Comparison of ENCODE assay signal across 15 cellular contexts in genomic region chr18:74289946-74290478, GRCh38. TPM values are rescaled to one million over a fixed set of nuclear protein-coding genes. Genes with fewer than 3 reads are reported as not detected.
DNase-seq lines count a peak whose midpoint lies in the region; ATAC-seq and TF ChIP-seq lines count a peak whose summit lies in the region.
"Had no signal": no experiment of that assay in that cellular context is flagged by ENCODE, and none has a peak within 500 bp of the region (broad histone marks: within the 10 kb centered on the region; RNA-seq: fewer than 3 reads in every experiment).

No MANE protein-coding gene starts in this region.

- peak overlapping the region in 5 of 8 donors; percentile 92 to 99 (median 97) for H3K4me3 ChIP-seq in spleen

- TF ChIP-seq POLR2A in spleen (IDR thresholded peaks at IDR 0.05), result no peak

- H3K27me3 Mint-ChIP-seq in activated CD4-positive, alpha-beta T cell treated with anti-CD3 and anti-CD28 coated beads for 36 hours, result no peaks in the 10 kb centered on the region
- H3K27me3 Mint-ChIP-seq in activated CD4-positive, alpha-beta memory T cell treated with anti-CD3 and anti-CD28 coated beads for 36 hours, result no peaks in the 10 kb centered on the region
- peaks cover 4 to 6% (median 5%) of the 10 kb centered on the region in 3 donors for H3K27me3 Mint-ChIP-seq in immature natural killer cell (ENCODE audit: low read depth in 3 of 3)

- no peak for TF ChIP-seq CTCF in spleen (IDR thresholded peaks at IDR 0.05 in 8 of 11, conservative IDR thresholded peaks at IDR 0.05 in 3 of 11)

- H3K9me3 ChIP-seq in spleen, result no peaks in the 10 kb centered on the region
- H3K9me3 ChIP-seq: heart left ventricle, thyroid gland had no signal

- POLR2A ChIA-PET in activated CD4-positive, alpha-beta T cell treated with anti-CD3 and anti-CD28 coated beads for 36 hours (lab: Charles Lee), result interaction anchor here (0.6 kb wide), 1 partner anchor 152 kb away, joined by 6 read pairs; no protein-coding TSS in a partner anchor
- POLR2A ChIA-PET in activated CD4-positive, alpha-beta memory T cell treated with anti-CD3 and anti-CD28 coated beads for 36 hours (lab: Charles Lee), result no interaction called here

- no peaks in the 10 kb centered on the region for H3K27me3 ChIP-seq in spleen (replicated peaks in 1 of 7)
- H3K27me3 ChIP-seq: heart left ventricle, thyroid gland had no signal

- no peaks in the 10 kb centered on the region for H3K36me3 ChIP-seq in spleen
- H3K36me3 ChIP-seq: heart left ventricle, thyroid gland had no signal

- no peak for DNase-seq in activated CD4-positive, alpha-beta T cell treated with anti-CD3 and anti-CD28 coated beads for 36 hours
- DNase-seq in activated CD4-positive, alpha-beta T cell treated with anti-CD3 and anti-CD28 coated beads for 4 hours, result no peak
- no peak for DNase-seq in activated CD4-positive, alpha-beta memory T cell treated with anti-CD3 and anti-CD28 coated beads for 36 hours
- DNase-seq in immature natural killer cell (no peak), spleen (no peak), NCI-H446 treated with DMSO at 0.1 percent for 48 hours (lab: John Stamatoyannopoulos, UW) (no peak)
- DNase-seq in stimulated activated CD8-positive, alpha-beta memory T cell treated with anti-CD3 and anti-CD28 coated beads, Interleukin-4, amount 100 ng/mL, for 48 hours, result no peak
- DNase-seq: activated CD4-positive, alpha-beta T cell treated with anti-CD3 and anti-CD28 coated beads, Interleukin-2, amount 50 U/mL, for 4 hours; DND-41; heart left ventricle; mesenchymal stem cell; NCI-H2081; thyroid gland had no signal

- H3K9me3 Mint-ChIP-seq in activated CD4-positive, alpha-beta T cell treated with anti-CD3 and anti-CD28 coated beads for 36 hours (ENCODE audit: low read depth), result peaks cover 3% of the 10 kb centered on the region
- no peaks in the 10 kb centered on the region for H3K9me3 Mint-ChIP-seq in activated CD4-positive, alpha-beta memory T cell treated with anti-CD3 and anti-CD28 coated beads for 36 hours
- H3K9me3 Mint-ChIP-seq in immature natural killer cell, result no peaks in the 10 kb centered on the region

- 94 to 97% (median 96%) methylated on average over 9 of the region's 9 CpGs for WGBS in spleen, 5 donors

- peaks cover 6 to 63% (median 34%) of the 10 kb centered on the region in 6 donors for H3K4me1 ChIP-seq in spleen

- CTCF ChIA-PET in activated CD4-positive, alpha-beta T cell treated with anti-CD3 and anti-CD28 coated beads for 36 hours (lab: Charles Lee), result no interaction called here
- CTCF ChIA-PET in activated CD4-positive, alpha-beta memory T cell treated with anti-CD3 and anti-CD28 coated beads for 36 hours (lab: Charles Lee), result no interaction called here

- H3K27ac Mint-ChIP-seq in activated CD4-positive, alpha-beta T cell treated with anti-CD3 and anti-CD28 coated beads for 36 hours, result no peak overlapping the region
- no peak overlapping the region for H3K27ac Mint-ChIP-seq in activated CD4-positive, alpha-beta memory T cell treated with anti-CD3 and anti-CD28 coated beads for 36 hours
- no peak overlapping the region for H3K27ac Mint-ChIP-seq in immature natural killer cell

- no peak for ATAC-seq in activated CD4-positive, alpha-beta T cell treated with anti-CD3 and anti-CD28 coated beads for 36 hours
- ATAC-seq in GM18907 (IDR thresholded peaks at IDR 0.05; ENCODE audit: unreplicated experiment), result no peak
- ATAC-seq: heart left ventricle had no signal

- peak overlapping the region in 5 of 8 donors; percentile 49 to 82 (median 72) for H3K27ac ChIP-seq in spleen

- H3K4me3 Mint-ChIP-seq in activated CD4-positive, alpha-beta T cell treated with anti-CD3 and anti-CD28 coated beads for 36 hours, result peak overlapping the region; percentile 86
- peak overlapping the region; percentile 88 for H3K4me3 Mint-ChIP-seq in activated CD4-positive, alpha-beta memory T cell treated with anti-CD3 and anti-CD28 coated beads for 36 hours
- peak overlapping the region in 4 of 5 donors; percentile 58 to 95 (median 66) for H3K4me3 Mint-ChIP-seq in immature natural killer cell

- intact Hi-C loops in activated CD4-positive, alpha-beta T cell treated with anti-CD3 and anti-CD28 coated beads for 36 hours (cut with DNase I, micrococcal nuclease), result loop anchor here in 1 of 2 experiments (5.0 kb wide), 1 partner anchor 922 kb away; the partner anchor contains the start of gene TSHZ1
- intact Hi-C loops in activated CD4-positive, alpha-beta memory T cell treated with anti-CD3 and anti-CD28 coated beads for 36 hours (cut with micrococcal nuclease), result loop anchor here (5.0 kb wide), 1 partner anchor 82 kb away; no protein-coding TSS in a partner anchor
- intact Hi-C loops in spleen (cut with DNase I; ENCODE audit: low total_unique reads), result no loop called here

- H3K36me3 Mint-ChIP-seq in activated CD4-positive, alpha-beta T cell treated with anti-CD3 and anti-CD28 coated beads for 36 hours (ENCODE audit: low read depth), result peaks cover 2% of the 10 kb centered on the region
- peaks cover 3% of the 10 kb centered on the region for H3K36me3 Mint-ChIP-seq in activated CD4-positive, alpha-beta memory T cell treated with anti-CD3 and anti-CD28 coated beads for 36 hours
- peaks cover 0 to 6% (median 0%) of the 10 kb centered on the region in 3 donors for H3K36me3 Mint-ChIP-seq in immature natural killer cell

- H3K4me1 Mint-ChIP-seq in activated CD4-positive, alpha-beta T cell treated with anti-CD3 and anti-CD28 coated beads for 36 hours, result peaks cover 6% of the 10 kb centered on the region
- peaks cover 12% of the 10 kb centered on the region for H3K4me1 Mint-ChIP-seq in activated CD4-positive, alpha-beta memory T cell treated with anti-CD3 and anti-CD28 coated beads for 36 hours (ENCODE audit: low read depth)
- peaks cover 12 to 20% of the 10 kb centered on the region in 2 donors for H3K4me1 Mint-ChIP-seq in immature natural killer cell

RNA-seq across cellular contexts. Expression of gene CYB5A, which starts 1.8 kb away (rescaled TPM):
- 10 to 100 TPM; 53.1 to 61.4 TPM for total RNA-seq in activated CD4-positive, alpha-beta T cell treated with anti-CD3 and anti-CD28 coated beads for 36 hours
- total RNA-seq in activated CD4-positive, alpha-beta memory T cell treated with anti-CD3 and anti-CD28 coated beads for 36 hours, result 10 to 100 TPM; 64.4 to 65.2 TPM
- polyA plus RNA-seq in immature natural killer cell (10 to 100 TPM; 41.3 to 52.4 (median 43.9) TPM), spleen (100 to 1,000 TPM in 2 of 3 donors, 10 to 100 TPM in 1; 77.9 to 137 (median 107) TPM)
- total RNA-seq in spleen, result 100 to 1,000 TPM in 4 of 7 donors, 10 to 100 TPM in 3; 54.6 to 135 (median 115) TPM

RNA-seq across cellular contexts. Expression of gene C18orf63, which starts 25.6 kb away (rescaled TPM):
- not detected for total RNA-seq in activated CD4-positive, alpha-beta T cell treated with anti-CD3 and anti-CD28 coated beads for 36 hours
- not detected for total RNA-seq in activated CD4-positive, alpha-beta memory T cell treated with anti-CD3 and anti-CD28 coated beads for 36 hours
- polyA plus RNA-seq in immature natural killer cell, result not detected
- total RNA-seq in spleen, result under 1 TPM in 3 of 7 donors, not detected in 4; 0.13 to 0.18 (median 0.14) TPM
- polyA plus RNA-seq in spleen, result under 1 TPM in 1 of 3 donors, not detected in 2; 0.02 TPM
- total RNA-seq: dermis microvascular lymphatic vessel endothelial cell, heart left ventricle, thyroid gland had no signal
- polyA plus RNA-seq: heart left ventricle had no signal
